Comparison of ENCODE assay signal across 12 cellular contexts in the genomic region with DNA sequence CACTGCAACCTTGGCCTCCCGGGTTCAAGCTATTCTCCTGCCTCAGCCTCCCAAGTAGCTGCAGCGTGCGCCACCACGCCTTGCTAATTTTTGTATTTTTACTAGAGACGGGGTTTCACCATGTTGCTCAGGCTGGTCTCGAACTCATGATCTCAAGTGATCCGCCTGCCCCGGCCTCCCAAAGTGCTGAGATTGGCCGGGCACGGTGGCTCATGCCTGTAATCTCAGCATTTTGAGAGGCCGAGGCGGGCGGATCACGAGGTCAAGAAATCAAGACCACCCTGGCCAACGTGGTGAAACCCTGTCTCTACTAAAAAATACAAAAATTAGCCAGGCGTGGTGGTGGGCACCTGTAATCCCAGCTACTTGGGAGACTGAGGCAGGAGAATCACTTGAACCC. TPM values are rescaled to one million over a fixed set of nuclear protein-coding genes. Genes with fewer than 3 reads are reported as not detected.
DNase-seq lines count a peak whose midpoint lies in the region; ATAC-seq and TF ChIP-seq lines count a peak whose summit lies in the region.
"Not testable (repeated sequence)": the region's sequence is repeated elsewhere in the genome, so short reads cannot be mapped to it uniquely, and the experiment has no call there.
"Had no signal": no experiment of that assay in that cellular context is flagged by ENCODE, and none has a peak within 500 bp of the region (broad histone marks: within the 10 kb centered on the region; RNA-seq: fewer than 3 reads in every experiment).

No MANE protein-coding gene starts in this region.

- ATAC-seq in CD8-positive, alpha-beta T cell; upper lobe of right lung: not testable (repeated sequence)

- peaks cover 54% of the 10 kb centered on the region for H3K4me1 Mint-ChIP-seq in CD8-positive, alpha-beta T cell (ENCODE audit: low read depth)
- peaks cover 60% of the 10 kb centered on the region for H3K4me1 Mint-ChIP-seq in activated T-cell treated with anti-CD3 and anti-CD28 coated beads, Interleukin-2, amount 50 U/mL, for 24 hours (ENCODE audit: low read depth)

- not testable (repeated sequence) for TF ChIP-seq POLR2A in esophagus muscularis mucosa (IDR thresholded peaks at IDR 0.05; ENCODE audit: low read depth); spleen (IDR thresholded peaks at IDR 0.05); tibial nerve (IDR thresholded peaks at IDR 0.05)

- CTCF ChIA-PET in CD8-positive, alpha-beta T cell (lab: Charles Lee): interaction anchor here (1.6 to 2.3 kb wide), 2 partner anchors 15 to 75 kb away, joined by 4 to 11 read pairs; no protein-coding TSS in a partner anchor

- peak in 1 of 7 experiments; percentile 35 for DNase-seq in CD8-positive, alpha-beta T cell
- peak; percentile 13 for DNase-seq in activated T-cell treated with anti-CD3 and anti-CD28 coated beads, Interleukin-2, amount 50 U/mL, for 24 hours
- not testable (repeated sequence) for DNase-seq in esophagus muscularis mucosa (ENCODE audit: extremely low spot score); tibial nerve (ENCODE audit: low spot score in 2 of 2)
- DNase-seq in mesenteric fat pad (ENCODE audit: low spot score): peak; percentile 60
- DNase-seq in spleen: peak; percentile 60
- peak; percentile 11 for DNase-seq in upper lobe of right lung

- not testable (repeated sequence) for H3K27me3 ChIP-seq in CD8-positive, alpha-beta T cell (ENCODE audit: insufficient read depth, low read length); esophagus muscularis mucosa; spleen (replicated peaks in 1 of 7); tibial nerve; upper lobe of right lung

- not testable (repeated sequence) for H3K4me3 Mint-ChIP-seq in CD8-positive, alpha-beta T cell; activated T-cell treated with anti-CD3 and anti-CD28 coated beads, Interleukin-2, amount 50 U/mL, for 24 hours

- intact Hi-C loops in CD8-positive, alpha-beta T cell (cut with DNase I, micrococcal nuclease): loop anchor here in 1 of 2 experiments (5.0 to 10.0 kb wide), 2 partner anchors 34 to 151 kb away; no protein-coding TSS in a partner anchor
- intact Hi-C loops in esophagus muscularis mucosa (cut with DNase I); spleen (cut with DNase I; ENCODE audit: low total_unique reads); upper lobe of right lung (cut with DNase I): not testable (repeated sequence)

- H3K9me3 ChIP-seq in CD8-positive, alpha-beta T cell (ENCODE audit: low read length); esophagus muscularis mucosa; spleen; tibial nerve; upper lobe of right lung: not testable (repeated sequence)

- not testable (repeated sequence) for TF ChIP-seq CTCF in CD8-positive, alpha-beta T cell (IDR thresholded peaks at IDR 0.05); esophagus muscularis mucosa (IDR thresholded peaks at IDR 0.05); spleen (IDR thresholded peaks at IDR 0.05 in 8 of 11, conservative IDR thresholded peaks at IDR 0.05 in 3 of 11); tibial nerve (IDR thresholded peaks at IDR 0.05); upper lobe of right lung (IDR thresholded peaks at IDR 0.05)

- POLR2A ChIA-PET in CD8-positive, alpha-beta T cell (lab: Charles Lee): interaction anchor here (1.3 kb wide), 1 partner anchor 10 kb away, joined by 3 read pairs; no protein-coding TSS in a partner anchor

- not testable (repeated sequence) for H3K27me3 Mint-ChIP-seq in CD8-positive, alpha-beta T cell (ENCODE audit: low read depth); activated T-cell treated with anti-CD3 and anti-CD28 coated beads, Interleukin-2, amount 50 U/mL, for 24 hours

- 95% methylated on average over 16 of the region's 16 CpGs for WGBS in esophagus muscularis mucosa
- WGBS in spleen, 5 donors: 94 to 97% (median 95%) methylated on average over 16 of the region's 16 CpGs
- 95 to 99% methylated on average over 16 of the region's 16 CpGs for WGBS in tibial nerve, 2 donors

- not testable (repeated sequence) for TF ChIP-seq EP300 in esophagus muscularis mucosa (IDR thresholded peaks at IDR 0.05); tibial nerve (IDR thresholded peaks at IDR 0.05)

- peak overlapping the region; percentile 22 for H3K27ac Mint-ChIP-seq in CD8-positive, alpha-beta T cell
- not testable (repeated sequence) for H3K27ac Mint-ChIP-seq in activated T-cell treated with anti-CD3 and anti-CD28 coated beads, Interleukin-2, amount 50 U/mL, for 24 hours

- not testable (repeated sequence) for H3K27ac ChIP-seq in CD8-positive, alpha-beta T cell (ENCODE audit: low read depth, low read length); upper lobe of right lung
- H3K27ac ChIP-seq in esophagus muscularis mucosa (replicated peaks in 1 of 4) (peak overlapping the region; percentile 12 to 35 (median 18)), spleen (peak overlapping the region in 3 of 8 donors; percentile 2 to 80 (median 21)), tibial nerve (peak overlapping the region; percentile 11 to 99 (median 59))

- not testable (repeated sequence) for H3K9me3 Mint-ChIP-seq in CD8-positive, alpha-beta T cell; activated T-cell treated with anti-CD3 and anti-CD28 coated beads, Interleukin-2, amount 50 U/mL, for 24 hours

- H3K4me3 ChIP-seq in CD8-positive, alpha-beta T cell (ENCODE audit: low read depth, low read length); esophagus muscularis mucosa; spleen; tibial nerve; upper lobe of right lung: not testable (repeated sequence)

- peaks cover 56% of the 10 kb centered on the region for H3K36me3 ChIP-seq in CD8-positive, alpha-beta T cell (ENCODE audit: insufficient read depth, low read length)
- H3K36me3 ChIP-seq in esophagus muscularis mucosa: peaks cover 56 to 95% (median 86%) of the 10 kb centered on the region in 4 donors
- peaks cover 0 to 100% (median 63%) of the 10 kb centered on the region in 6 donors for H3K36me3 ChIP-seq in spleen
- peaks cover 6 to 91% (median 23%) of the 10 kb centered on the region in 3 donors for H3K36me3 ChIP-seq in tibial nerve
- peaks cover 82% of the 10 kb centered on the region for H3K36me3 ChIP-seq in upper lobe of right lung

- H3K4me1 ChIP-seq in CD8-positive, alpha-beta T cell (ENCODE audit: insufficient read depth, low read length): peaks cover 71% of the 10 kb centered on the region
- H3K4me1 ChIP-seq in esophagus muscularis mucosa (peaks cover 29 to 95% (median 77%) of the 10 kb centered on the region in 4 donors), spleen (peaks cover 6 to 95% (median 40%) of the 10 kb centered on the region in 6 donors), tibial nerve (peaks cover 0 to 97% (median 47%) of the 10 kb centered on the region in 4 donors), upper lobe of right lung (peaks cover 53% of the 10 kb centered on the region)

- peaks cover 80% of the 10 kb centered on the region for H3K36me3 Mint-ChIP-seq in CD8-positive, alpha-beta T cell
- peaks cover 81% of the 10 kb centered on the region for H3K36me3 Mint-ChIP-seq in activated T-cell treated with anti-CD3 and anti-CD28 coated beads, Interleukin-2, amount 50 U/mL, for 24 hours (ENCODE audit: low read depth)

RNA-seq across cellular contexts. Expression of a gene that starts 17.9 kb away (rescaled TPM):
- total RNA-seq in CD8-positive, alpha-beta T cell: 10 to 100 TPM; 74.6 to 78.2 TPM
- 100 to 1,000 TPM; 373 to 639 (median 471) TPM for total RNA-seq in esophagus muscularis mucosa
- 280 TPM for total RNA-seq in mesenteric fat pad
- 100 to 1,000 TPM; 173 to 238 (median 219) TPM for total RNA-seq in spleen
- 10 to 100 TPM; 52.3 to 88.7 (median 57.2) TPM for polyA plus RNA-seq in spleen
- 100 to 1,000 TPM; 466 to 595 (median 566) TPM for total RNA-seq in tibial nerve
- total RNA-seq in upper lobe of right lung: 177 TPM

RNA-seq across cellular contexts. Expression of a gene that starts 57.6 kb away (rescaled TPM):
- total RNA-seq in CD8-positive, alpha-beta T cell: not detected
- total RNA-seq in esophagus muscularis mucosa (under 1 TPM in 3 of 4 donors, not detected in 1; 0.34 to 0.66 (median 0.42) TPM), mesenteric fat pad (not detected), spleen (not detected), tibial nerve (not detected), upper lobe of right lung (1.6 TPM)
- polyA plus RNA-seq in spleen: under 1 TPM; 0.05 to 0.16 (median 0.11) TPM
- total RNA-seq: A673; CD4-positive, alpha-beta T cell; CD8-positive, alpha-beta memory T cell; Daoy had no signal
- polyA plus RNA-seq: CD14-positive monocyte had no signal
